ENCODE assay signal across 22 cellular contexts in genomic region chr9:38234479-38234878, GRCh38.
"Had no signal": no experiment of that assay in that cellular context is flagged by ENCODE, and none has a peak within 500 bp of the region (broad histone marks: within the 10 kb centered on the region; RNA-seq: fewer than 3 reads in every experiment).

No MANE protein-coding gene starts in this region.

- H3K4me3 ChIP-seq: ascending aorta, cardiac muscle cell, PC-9 had no signal

- H3K27me3 ChIP-seq: ascending aorta, cardiac muscle cell had no signal

- H3K4me2 ChIP-seq: PC-9 had no signal

- H3K9me3 Mint-ChIP-seq: activated CD4-positive, alpha-beta memory T cell treated with anti-CD3 and anti-CD28 coated beads, Interleukin-2, amount 10 ng/mL, durations not matched to agents 7 days and 5 days; activated naive CD4-positive, alpha-beta T cell treated with anti-CD3 and anti-CD28 coated beads, Interleukin-2, amount 50 U/mL, for 72 hours; activated naive CD8-positive, alpha-beta T cell treated with anti-CD3 and anti-CD28 coated beads, Interleukin-2, amount 50 U/mL, for 24 hours; activated T-cell treated with anti-CD3 and anti-CD28 coated beads, Interleukin-2, amount 50 U/mL, for 4 hours had no signal

- H3K4me3 Mint-ChIP-seq: activated CD4-positive, alpha-beta memory T cell treated with anti-CD3 and anti-CD28 coated beads, Interleukin-2, amount 10 ng/mL, durations not matched to agents 7 days and 5 days; activated naive CD8-positive, alpha-beta T cell treated with anti-CD3 and anti-CD28 coated beads, Interleukin-2, amount 50 U/mL, for 24 hours; activated T-cell treated with anti-CD3 and anti-CD28 coated beads, Interleukin-2, amount 50 U/mL, for 4 hours; T-helper 17 cell had no signal

- H3K27ac ChIP-seq: ascending aorta, brain microvascular endothelial cell, PC-9 had no signal

- H3K27ac Mint-ChIP-seq: activated CD4-positive, alpha-beta memory T cell treated with anti-CD3 and anti-CD28 coated beads, Interleukin-2, amount 10 ng/mL, durations not matched to agents 7 days and 5 days; activated naive CD4-positive, alpha-beta T cell treated with anti-CD3 and anti-CD28 coated beads, Interleukin-2, amount 50 U/mL, for 72 hours; activated naive CD8-positive, alpha-beta T cell treated with anti-CD3 and anti-CD28 coated beads, Interleukin-2, amount 50 U/mL, for 24 hours; T-helper 17 cell had no signal

- DNase-seq: activated CD4-positive, alpha-beta memory T cell treated with anti-CD3 and anti-CD28 coated beads, Interleukin-2, amount 10 ng/mL, durations not matched to agents 7 days and 5 days; activated CD4-positive, alpha-beta T cell treated with anti-CD3 and anti-CD28 coated beads, Interleukin-2, amount 50 U/mL, for 1 hour; activated CD4-positive, CD25-positive, alpha-beta regulatory T cell; activated effector memory CD4-positive, alpha-beta T cell treated with anti-CD3 and anti-CD28 coated beads, Interleukin-2, amount 50 U/mL, for 16 hours; activated naive CD4-positive, alpha-beta T cell treated with Interleukin-2 at 50 U/mL for 16 hours; activated naive CD8-positive, alpha-beta T cell treated with anti-CD3 and anti-CD28 coated beads, Interleukin-2, amount 50 U/mL, for 24 hours; activated T-cell treated with anti-CD3 and anti-CD28 coated beads, Interleukin-2, amount 50 U/mL, for 4 hours; amniotic stem cell; brain microvascular endothelial cell; Karpas-422; MM.1S; NCI-H1105; NCI-H1436; NCI-H2081; NCI-H510A treated with DMSO at 0.1 percent for 48 hours; PC-9; SIG-M5; T-helper 17 cell; T-helper 9 cell had no signal

- H3K36me3 Mint-ChIP-seq: activated naive CD4-positive, alpha-beta T cell treated with anti-CD3 and anti-CD28 coated beads, Interleukin-2, amount 50 U/mL, for 72 hours had no signal

- H3K4me1 Mint-ChIP-seq: activated CD4-positive, alpha-beta memory T cell treated with anti-CD3 and anti-CD28 coated beads, Interleukin-2, amount 10 ng/mL, durations not matched to agents 7 days and 5 days; activated naive CD8-positive, alpha-beta T cell treated with anti-CD3 and anti-CD28 coated beads, Interleukin-2, amount 50 U/mL, for 24 hours; T-helper 17 cell had no signal

- H3K4me1 ChIP-seq: ascending aorta had no signal

- ATAC-seq: activated naive CD4-positive, alpha-beta T cell treated with anti-CD3 and anti-CD28 coated beads, Interleukin-2, amount 50 U/mL, for 72 hours; activated naive CD8-positive, alpha-beta T cell treated with anti-CD3 and anti-CD28 coated beads, Interleukin-2, amount 50 U/mL, for 24 hours; activated T-cell treated with anti-CD3 and anti-CD28 coated beads, Interleukin-2, amount 50 U/mL, for 4 hours; T-helper 17 cell had no signal

- H2AFZ ChIP-seq: PC-9 had no signal

- H3K36me3 ChIP-seq: ascending aorta, brain microvascular endothelial cell, cardiac muscle cell had no signal

- H3K9me3 ChIP-seq: ascending aorta had no signal
